Comparison of ENCODE assay signal across 8 cellular contexts in the genomic region with DNA sequence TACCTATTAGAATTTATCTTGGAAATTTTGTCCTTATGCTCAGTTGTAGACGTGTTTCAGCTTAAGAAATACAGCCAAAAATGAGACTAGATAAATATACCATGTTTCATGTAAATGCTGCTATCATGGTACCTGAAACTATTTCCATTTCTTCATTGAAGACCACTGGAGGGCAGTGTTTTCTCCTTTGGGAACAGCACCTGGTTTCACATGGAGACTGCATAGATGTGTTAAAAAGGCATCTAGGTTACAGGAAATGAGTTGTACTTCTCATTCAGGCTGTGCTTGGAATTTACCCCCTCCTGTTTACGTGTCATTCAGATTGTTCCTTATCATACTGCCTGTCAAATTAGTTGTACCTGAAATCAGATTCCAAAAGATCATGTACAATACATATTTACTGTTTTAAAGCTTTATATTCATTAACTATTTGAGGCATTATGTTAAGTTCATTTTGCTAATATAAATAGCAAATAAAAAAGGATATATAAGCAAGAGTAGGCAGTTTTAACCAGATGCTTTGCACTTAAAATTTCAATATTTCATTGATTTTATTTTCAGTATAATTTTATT. TPM values are rescaled to one million over a fixed set of nuclear protein-coding genes. Genes with fewer than 3 reads are reported as not detected.
DNase-seq lines count a peak whose midpoint lies in the region; ATAC-seq and TF ChIP-seq lines count a peak whose summit lies in the region.

No MANE protein-coding gene starts in this region.

- H3K36me3 ChIP-seq in BJ (ENCODE audit: control insufficient read depth, insufficient read depth, low read length) (no peaks in the 10 kb centered on the region), left lung (no peaks in the 10 kb centered on the region)

- no peaks in the 10 kb centered on the region for H3K4me1 Mint-ChIP-seq in natural killer cell

- H3K4me3 ChIP-seq in BJ (ENCODE audit: low read depth, low read length) (no peak overlapping the region), left lung (no peak overlapping the region)

- H3K4me1 ChIP-seq in left lung = no peaks in the 10 kb centered on the region

- H3K9me3 ChIP-seq in left lung = no peaks in the 10 kb centered on the region

- POLR2A ChIA-PET in BJ (lab: Charles Lee) = no interaction called here

- no peaks in the 10 kb centered on the region for H3K9me3 Mint-ChIP-seq in natural killer cell

- DNase-seq in BJ (ENCODE audit: low read depth) (no peak), NCI-H2171 treated with DMSO at 0.1 percent for 48 hours (lab: John Stamatoyannopoulos, UW) (peak; percentile 65), amniotic epithelial cell (ENCODE audit: low read depth) (peak; percentile 55), left lung (no peak), middle frontal gyrus (ENCODE audit: extremely low spot score, low spot score) (no peak), natural killer cell (no peak)

- TF ChIP-seq CTCF in BJ (IDR thresholded peaks at IDR 0.05; ENCODE audit: insufficient read depth, low read depth, low read length) (peak; percentile 72), left lung (IDR thresholded peaks at IDR 0.05) (peak; percentile 18 to 36), natural killer cell (IDR thresholded peaks at IDR 0.05) (no peak)

- H3K27me3 ChIP-seq in BJ (ENCODE audit: control insufficient read depth, insufficient read depth, low read length) (peaks cover 8% of the 10 kb centered on the region), left lung (peaks cover 0 to 18% of the 10 kb centered on the region in 2 donors)

- CTCF ChIA-PET in BJ (lab: Yijun Ruan, JAX) = interaction anchor here (0.8 to 3.1 kb wide), 11 partner anchors 8 to 852 kb away, joined by 3 to 26 read pairs (median 6); no protein-coding TSS in a partner anchor

- H3K4me3 Mint-ChIP-seq in natural killer cell = no peak overlapping the region

- peak; percentile 77 for ATAC-seq in GM18502 (IDR thresholded peaks at IDR 0.05; ENCODE audit: poor library complexity, unreplicated experiment)
- peak; percentile 58 for ATAC-seq in HG03064 (IDR thresholded peaks at IDR 0.05; ENCODE audit: low read depth, unreplicated experiment)
- peak; percentile 86 for ATAC-seq in left lung
- no peak for ATAC-seq in natural killer cell

- H3K27me3 Mint-ChIP-seq in natural killer cell (ENCODE audit: low read depth in 2 of 2) = no peaks in the 10 kb centered on the region

- intact Hi-C loops in left lung (cut with DNase I) = no loop called here
- intact Hi-C loops in natural killer cell (cut with micrococcal nuclease) = no loop called here

- no peak overlapping the region for H3K27ac ChIP-seq in left lung

- H3K36me3 Mint-ChIP-seq in natural killer cell = no peaks in the 10 kb centered on the region

- H3K27ac Mint-ChIP-seq in natural killer cell = no peak overlapping the region

RNA-seq across cellular contexts. Expression of gene PSMD14, which starts 57.3 kb away (rescaled TPM):
- polyA plus RNA-seq in BJ (2011; rRNA removed) = 33.4 and 61.5 TPM in 2 replicates
- polyA minus RNA-seq in BJ (2011; rRNA and poly(A)+ RNA removed) = 16.2 and 17.3 TPM in 2 replicates
- total RNA-seq in left lung = 10 to 100 TPM; 40.7 to 64.3 TPM
- 10 to 100 TPM; 34.2 to 40.9 (median 36.2) TPM for total RNA-seq in natural killer cell

Comparison
In these comparisons a context has a peak if more than half of its experiments do, and no peak if none do; other contexts are left out.
1. DNase-seq: peak in NCI-H2171 treated with DMSO at 0.1 percent for 48 hours (single experiment) and amniotic epithelial cell (single experiment); none in BJ (single experiment), left lung (0 of 2), middle frontal gyrus (single experiment) and natural killer cell (single experiment).
2. ATAC-seq: peak in GM18502 (single experiment), HG03064 (single experiment) and left lung (single experiment); none in natural killer cell (0 of 3).